ENCODE assay signal across 15 cellular contexts in the genomic region with DNA sequence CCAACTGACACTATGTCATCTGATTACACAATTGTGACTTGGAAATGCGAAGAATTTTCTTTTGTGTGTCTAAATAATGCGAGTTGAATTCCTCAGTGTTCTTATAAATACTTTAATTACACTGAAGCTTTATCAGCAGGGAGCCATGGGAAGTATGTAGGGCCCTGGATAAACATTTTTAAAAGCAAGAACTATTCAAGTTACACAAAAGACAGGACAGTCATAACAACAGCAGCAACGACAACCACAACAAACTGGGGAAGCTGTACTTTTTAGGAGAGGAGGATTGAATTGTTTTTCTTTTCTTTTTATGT.
DNase-seq lines count a peak whose midpoint lies in the region; ATAC-seq and TF ChIP-seq lines count a peak whose summit lies in the region.
"Had no signal": no experiment of that assay in that cellular context is flagged by ENCODE, and none has a peak within 500 bp of the region (broad histone marks: within the 10 kb centered on the region; RNA-seq: fewer than 3 reads in every experiment).

No MANE protein-coding gene starts in this region.

- WGBS in mesodermal cell (ENCODE audit: insufficient coverage in 2 of 2), 2 experiments = no CpG with 5 or more reads among the region's 3 CpGs

- H3K9me3 ChIP-seq in mesodermal cell (ENCODE audit: control insufficient read depth, low read length) = no peaks in the 10 kb centered on the region
- H3K9me3 ChIP-seq: colonic mucosa, thoracic aorta had no signal

- no peak for TF ChIP-seq CTCF in AG09309 (IDR thresholded peaks at IDR 0.05; ENCODE audit: control insufficient read depth, insufficient read depth, low read depth, low read length, missing control alignments)

- H3K4me3 ChIP-seq in AG09309 (ENCODE audit: control insufficient read depth, low read depth, low read length) (no peak overlapping the region), mesodermal cell (ENCODE audit: extremely low read depth, insufficient read depth, low read length, poor library complexity, severe bottlenecking) (no peak overlapping the region)
- H3K4me3 ChIP-seq: BLaER1, colonic mucosa, thoracic aorta had no signal

- peaks cover 15% of the 10 kb centered on the region for H3K4me1 ChIP-seq in mesodermal cell (ENCODE audit: control insufficient read depth, insufficient read depth, low read length, poor library complexity, severe bottlenecking)
- H3K4me1 ChIP-seq: colonic mucosa had no signal

- peak overlapping the region; percentile 67 for H3K27ac ChIP-seq in mesodermal cell (ENCODE audit: low read depth, low read length, severe bottlenecking)
- H3K27ac ChIP-seq: BLaER1, colonic mucosa, thoracic aorta had no signal

- intact Hi-C loops in left ventricle myocardium superior (cut with micrococcal nuclease) = no loop called here

- H3K36me3 ChIP-seq in mesodermal cell (ENCODE audit: control insufficient read depth, insufficient read depth, low read length) = no peaks in the 10 kb centered on the region
- H3K36me3 ChIP-seq: BLaER1, colonic mucosa, thoracic aorta had no signal

- DNase-seq in AG09309 (ENCODE audit: low read depth) = peak; percentile 14
- peak; percentile 19 for DNase-seq in LHCN-M2 (ENCODE audit: low read depth)
- DNase-seq in cerebellar cortex (ENCODE audit: low spot score) = peak; percentile 57
- no peak for DNase-seq in left ventricle myocardium superior
- no peak for DNase-seq in HT-29 (ENCODE audit: low spot score)
- DNase-seq in NOMO-1 treated with dmso at 0.1 percent for 144 hours (lab: John Stamatoyannopoulos, UW; ENCODE audit: unreplicated experiment) = no peak
- DNase-seq: activated CD4-positive, CD25-positive, alpha-beta regulatory T cell; colonic mucosa; NCI-H1105; NCI-H2227 treated with DMSO at 0.1 percent for 48 hours; posterior cingulate gyrus had no signal

- ATAC-seq in GM19023 (IDR thresholded peaks at IDR 0.05; ENCODE audit: unreplicated experiment) = no peak
- no peak for ATAC-seq in left ventricle myocardium superior

Comparison
In these comparisons a context has a peak if more than half of its experiments do, and no peak if none do; other contexts are left out.
1. DNase-seq: peak in AG09309 (single experiment), LHCN-M2 (single experiment) and cerebellar cortex (single experiment); none in left ventricle myocardium superior (single experiment), HT-29 (single experiment) and NOMO-1 treated with dmso at 0.1 percent for 144 hours (single experiment).